In genomic region chr17:10772425-10773380, GRCh38 we compare ENCODE assay signal across 8 cellular contexts. TPM values are rescaled to one million over a fixed set of nuclear protein-coding genes. Genes with fewer than 3 reads are reported as not detected.
DNase-seq lines count a peak whose midpoint lies in the region; TF ChIP-seq lines count a peak whose summit lies in the region.

No MANE protein-coding gene starts in this region.

- CTCF ChIA-PET in activated CD4-positive, alpha-beta T cell treated with anti-CD3 and anti-CD28 coated beads, Interleukin-2, amount 10 ng/mL, durations not matched to agents 7 days and 5 days (lab: Charles Lee), result interaction anchor here (1.4 kb wide), 1 partner anchor 25 kb away, joined by 3 read pairs; no protein-coding TSS in a partner anchor

- DNase-seq in COLO668 (lab: John Stamatoyannopoulos, UW; ENCODE audit: unreplicated experiment), result peak; percentile 5
- peak; percentile 74 for DNase-seq in KBM-7
- DNase-seq in activated CD4-positive, alpha-beta T cell treated with anti-CD3 and anti-CD28 coated beads, Interleukin-2, amount 10 ng/mL, durations not matched to agents 7 days and 5 days, result peak; percentile 52
- peak; percentile 4 for DNase-seq in fibroblast of villous mesenchyme (ENCODE audit: low read depth)
- DNase-seq in stimulated activated CD4-positive, alpha-beta T cell treated with anti-CD3 and anti-CD28 coated beads, Interleukin-15, amount 100 ng/mL, for 48 hours (ENCODE audit: low read depth in 2 of 2), result peak; percentile 24 to 37
- no peak for DNase-seq in A172 (ENCODE audit: low spot score)
- no peak for DNase-seq in NCI-H1048 (lab: John Stamatoyannopoulos, UW)
- DNase-seq in COLO829 (ENCODE audit: low spot score), result no peak

- H3K27me3 Mint-ChIP-seq in activated CD4-positive, alpha-beta T cell treated with anti-CD3 and anti-CD28 coated beads, Interleukin-2, amount 10 ng/mL, durations not matched to agents 7 days and 5 days, result no peaks in the 10 kb centered on the region

- H3K36me3 Mint-ChIP-seq in activated CD4-positive, alpha-beta T cell treated with anti-CD3 and anti-CD28 coated beads, Interleukin-2, amount 10 ng/mL, durations not matched to agents 7 days and 5 days (ENCODE audit: low read depth), result no peaks in the 10 kb centered on the region

- in situ Hi-C loops in KBM-7 (cut with MboI; ENCODE audit: low pct_unique_long_range_greater_than_20kb, low sequenced_read_pairs), result no loop called here

- no peak overlapping the region for H3K27ac Mint-ChIP-seq in activated CD4-positive, alpha-beta T cell treated with anti-CD3 and anti-CD28 coated beads, Interleukin-2, amount 10 ng/mL, durations not matched to agents 7 days and 5 days

- H3K4me3 ChIP-seq in fibroblast of villous mesenchyme (ENCODE audit: low read depth, low read length), result no peak overlapping the region

- no peak overlapping the region for H3K4me3 Mint-ChIP-seq in activated CD4-positive, alpha-beta T cell treated with anti-CD3 and anti-CD28 coated beads, Interleukin-2, amount 10 ng/mL, durations not matched to agents 7 days and 5 days

- TF ChIP-seq CTCF in fibroblast of villous mesenchyme (IDR thresholded peaks at IDR 0.05; ENCODE audit: insufficient read depth, low read depth, low read length), result peak; percentile 55

- POLR2A ChIA-PET in activated CD4-positive, alpha-beta T cell treated with anti-CD3 and anti-CD28 coated beads, Interleukin-2, amount 10 ng/mL, durations not matched to agents 7 days and 5 days (lab: Charles Lee), result no interaction called here

- H3K9me3 Mint-ChIP-seq in activated CD4-positive, alpha-beta T cell treated with anti-CD3 and anti-CD28 coated beads, Interleukin-2, amount 10 ng/mL, durations not matched to agents 7 days and 5 days, result peaks cover 11% of the 10 kb centered on the region

- no peaks in the 10 kb centered on the region for H3K4me1 Mint-ChIP-seq in activated CD4-positive, alpha-beta T cell treated with anti-CD3 and anti-CD28 coated beads, Interleukin-2, amount 10 ng/mL, durations not matched to agents 7 days and 5 days

RNA-seq across cellular contexts. Expression of gene TMEM238L, which starts 31.2 kb away (rescaled TPM):
- not detected for total RNA-seq in activated CD4-positive, alpha-beta T cell treated with anti-CD3 and anti-CD28 coated beads, Interleukin-2, amount 10 ng/mL, durations not matched to agents 7 days and 5 days
- not detected in 2 replicates for total RNA-seq in fibroblast of villous mesenchyme
- not detected in 2 replicates for total RNA-seq in A172 (2014; rRNA removed; shearing (Covaris generic))

RNA-seq across cellular contexts. Expression of gene TMEM220, which starts 42.9 kb away (rescaled TPM):
- under 1 TPM; 0.42 to 0.50 TPM for total RNA-seq in activated CD4-positive, alpha-beta T cell treated with anti-CD3 and anti-CD28 coated beads, Interleukin-2, amount 10 ng/mL, durations not matched to agents 7 days and 5 days
- 2.6 and 3.5 TPM in 2 replicates for total RNA-seq in fibroblast of villous mesenchyme
- total RNA-seq in A172 (2014; rRNA removed; shearing (Covaris generic)), result 0.12 and 0.26 TPM in 2 replicates

Comparison
In these comparisons a context has a peak if more than half of its experiments do, and no peak if none do; other contexts are left out.
1. DNase-seq: peak in COLO668 (single experiment), KBM-7 (single experiment), activated CD4-positive, alpha-beta T cell treated with anti-CD3 and anti-CD28 coated beads, Interleukin-2, amount 10 ng/mL, durations not matched to agents 7 days and 5 days (single experiment), fibroblast of villous mesenchyme (single experiment) and stimulated activated CD4-positive, alpha-beta T cell treated with anti-CD3 and anti-CD28 coated beads, Interleukin-15, amount 100 ng/mL, for 48 hours (2 of 2); none in A172 (single experiment), NCI-H1048 (single experiment) and COLO829 (single experiment).